Comparison of ENCODE assay signal across 11 cellular contexts in the genomic region with DNA sequence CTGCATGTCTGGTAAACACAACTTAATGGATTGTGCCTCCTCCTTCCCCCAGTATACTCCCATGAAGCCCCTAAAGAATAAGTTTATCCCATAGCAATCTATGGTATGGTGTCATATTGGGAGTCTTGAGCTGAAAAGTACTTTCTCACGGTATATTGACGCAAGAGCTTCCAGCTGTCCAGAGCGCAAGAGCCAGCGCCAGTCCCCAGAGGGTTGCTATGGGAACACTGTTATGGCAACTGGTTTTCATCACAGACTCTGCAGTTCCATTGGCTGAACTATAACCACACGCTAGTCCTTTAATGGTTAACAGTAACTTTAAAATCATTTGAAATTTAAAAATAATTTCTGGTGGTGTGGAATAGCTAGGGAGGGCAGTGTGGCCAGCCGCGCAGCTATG. TPM values are rescaled to one million over a fixed set of nuclear protein-coding genes. Genes with fewer than 3 reads are reported as not detected.
DNase-seq lines count a peak whose midpoint lies in the region; ATAC-seq and TF ChIP-seq lines count a peak whose summit lies in the region.
"Had no signal": no experiment of that assay in that cellular context is flagged by ENCODE, and none has a peak within 500 bp of the region (broad histone marks: within the 10 kb centered on the region; RNA-seq: fewer than 3 reads in every experiment).

No MANE protein-coding gene starts in this region.

- peaks cover 27% of the 10 kb centered on the region for H3K36me3 Mint-ChIP-seq in nephron (ENCODE audit: low read depth)

- DNase-seq in Right ventricle myocardium inferior (ENCODE audit: missing footprints) (peak; percentile 89), cardiac septum (ENCODE audit: low spot score) (no peak), fibroblast of peridontal ligament (ENCODE audit: extremely low read depth) (peak; percentile 95), vagina (ENCODE audit: extremely low spot score in 2 of 2) (no peak), WERI-Rb-1 (no peak)
- DNase-seq: activated CD4-positive, alpha-beta T cell treated with anti-CD3 and anti-CD28 coated beads, Interleukin-2, amount 50 U/mL, for 1 hour had no signal

- no peak for TF ChIP-seq POLR2A in vagina (IDR thresholded peaks at IDR 0.05)

- no peaks in the 10 kb centered on the region for H3K4me1 ChIP-seq in vagina

- H3K9me3 Mint-ChIP-seq in nephron, result no peaks in the 10 kb centered on the region

- H3K4me3 ChIP-seq in vagina (no peak overlapping the region), WERI-Rb-1 (ENCODE audit: low read depth, low read length) (no peak overlapping the region)
- H3K4me3 ChIP-seq: BLaER1 treated with 17β-estradiol and CSF1 and Interleukin-3, amounts not matched to agents 10 nM and 100 nM had no signal

- H3K36me3 ChIP-seq in vagina, result peaks cover 0 to 9% of the 10 kb centered on the region in 2 donors
- H3K36me3 ChIP-seq in WERI-Rb-1, result no peaks in the 10 kb centered on the region; the same call in 1 of the 2 replicates

- H3K4me1 Mint-ChIP-seq in nephron, result peaks cover 32% of the 10 kb centered on the region

- intact Hi-C loops in Right ventricle myocardium inferior (cut with DNase I) (no loop called here), cardiac septum (cut with DNase I) (no loop called here), vagina (cut with DNase I) (no loop called here)

- no peak overlapping the region for H3K4me3 Mint-ChIP-seq in nephron

- H3K27ac ChIP-seq in vagina, result peak overlapping the region; percentile 64
- H3K27ac ChIP-seq in WERI-Rb-1, result no peak overlapping the region
- H3K27ac ChIP-seq: BLaER1 treated with 17β-estradiol and CSF1 and Interleukin-3, amounts not matched to agents 10 nM and 100 nM had no signal

- TF ChIP-seq CTCF in nephron (IDR thresholded peaks at IDR 0.05; ENCODE audit: unreplicated experiment in 3 of 3) (no peak), vagina (IDR thresholded peaks at IDR 0.05) (no peak), WERI-Rb-1 (IDR thresholded peaks at IDR 0.05; ENCODE audit: low read depth, low read length) (no peak)

- peak overlapping the region; percentile 52 to 74 (median 60) for H3K27ac Mint-ChIP-seq in nephron

- no peaks in the 10 kb centered on the region for H3K9me3 ChIP-seq in vagina
- no peaks in the 10 kb centered on the region for H3K9me3 ChIP-seq in WERI-Rb-1 (ENCODE audit: severe bottlenecking)
- H3K9me3 ChIP-seq: BLaER1 treated with 17β-estradiol and CSF1 and Interleukin-3, amounts not matched to agents 10 nM and 100 nM had no signal

- H3K27me3 ChIP-seq in vagina (no peaks in the 10 kb centered on the region), WERI-Rb-1 (ENCODE audit: insufficient read depth, low read depth, severe bottlenecking) (no peaks in the 10 kb centered on the region)
- H3K27me3 ChIP-seq: BLaER1 treated with 17β-estradiol and CSF1 and Interleukin-3, amounts not matched to agents 10 nM and 100 nM had no signal

- ATAC-seq in Right ventricle myocardium inferior (peak; percentile 92), HG03196 (IDR thresholded peaks at IDR 0.05; ENCODE audit: unreplicated experiment) (no peak), HG03457 (IDR thresholded peaks at IDR 0.05; ENCODE audit: unreplicated experiment) (no peak)
- ATAC-seq: Panc1 had no signal

- no peaks in the 10 kb centered on the region for H3K27me3 Mint-ChIP-seq in nephron (ENCODE audit: low read depth)

RNA-seq across cellular contexts. Expression of a gene that starts 46.9 kb away (rescaled TPM):
- 13.9 TPM for total RNA-seq in Right ventricle myocardium inferior
- 14.0 TPM for total RNA-seq in cardiac septum
- 25.8 TPM for total RNA-seq in vagina

Comparison
In these comparisons a context has a peak if more than half of its experiments do, and no peak if none do; other contexts are left out.
1. DNase-seq: peak in Right ventricle myocardium inferior (single experiment) and fibroblast of peridontal ligament (single experiment); none in cardiac septum (single experiment), vagina (0 of 2) and WERI-Rb-1 (single experiment).